In the genomic region with DNA sequence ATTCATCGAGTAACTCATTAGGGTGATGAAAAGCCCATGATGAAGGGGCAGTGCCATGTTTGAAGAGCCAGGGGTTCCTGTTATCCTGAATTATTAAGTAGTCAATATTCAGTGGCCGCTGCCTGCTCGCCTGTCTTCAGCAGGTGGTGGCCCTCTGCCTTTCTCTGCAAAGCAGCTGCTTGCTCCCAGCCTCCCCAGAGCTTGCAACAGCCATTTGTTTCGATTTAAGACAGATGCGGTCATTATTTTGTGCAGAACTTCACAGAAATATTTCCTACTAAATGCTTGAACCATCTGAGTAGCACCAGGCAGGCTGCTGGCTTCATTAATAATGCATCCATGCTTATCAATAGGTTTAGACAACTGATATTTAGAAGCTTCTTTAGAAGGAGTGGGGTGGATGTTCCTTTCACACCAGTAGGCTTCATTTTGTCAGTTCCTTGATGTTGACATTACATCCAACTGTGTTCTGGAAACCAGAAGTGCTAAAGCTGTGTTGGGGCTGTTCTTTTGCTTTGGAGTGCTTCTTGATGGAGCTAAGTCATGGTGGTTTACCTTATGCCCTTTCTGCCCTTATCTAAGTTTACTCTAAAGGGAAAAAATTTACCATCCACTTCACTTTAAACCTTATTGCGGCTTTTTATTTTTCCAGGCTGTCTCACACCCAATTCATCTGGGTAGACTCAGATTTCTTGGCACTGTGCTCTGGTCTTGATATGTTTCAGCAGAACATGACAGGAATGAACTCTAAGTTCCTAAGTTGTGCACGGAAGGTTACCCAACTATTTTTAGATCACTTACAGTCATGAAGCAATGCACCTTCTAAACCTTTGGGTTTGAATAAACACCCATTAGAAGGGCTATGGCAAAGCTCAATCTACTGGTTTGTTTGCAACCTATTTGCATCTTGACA, we compare ENCODE assay signal across 14 cellular contexts.
DNase-seq lines count a peak whose midpoint lies in the region; ATAC-seq, FAIRE-seq and TF ChIP-seq lines count a peak whose summit lies in the region.
"Had no signal": no experiment of that assay in that cellular context is flagged by ENCODE, and none has a peak within 500 bp of the region (broad histone marks: within the 10 kb centered on the region; RNA-seq: fewer than 3 reads in every experiment).

No MANE protein-coding gene starts in this region.

- H3K4me3 ChIP-seq in cardiac muscle cell = no peak overlapping the region
- H3K4me3 ChIP-seq in H1 (ENCODE audit: extremely low read depth in 1 of 4, insufficient read depth in 2 of 4, low read depth in 3 of 4, low read length in 4 of 4) = no peak overlapping the region
- H3K4me3 ChIP-seq in left lung = no peak overlapping the region
- no peak overlapping the region for H3K4me3 ChIP-seq in upper lobe of right lung

- no peak overlapping the region for H2AK5ac ChIP-seq in H1 (ENCODE audit: low read depth, low read length)

- H3K23ac ChIP-seq in H1 (ENCODE audit: insufficient read length) = no peak overlapping the region

- peak overlapping the region; percentile 52; the same call in 1 of the 2 replicates for H2AFZ ChIP-seq in H1 (ENCODE audit: low read length)

- no peak for TF ChIP-seq EP300 in H1 (IDR thresholded peaks at IDR 0.05; ENCODE audit: borderline replicate concordance in 1 of 2, low read depth in 2 of 2, low read length in 2 of 2)

- no peaks in the 10 kb centered on the region for H3K9me3 ChIP-seq in cardiac muscle cell (ENCODE audit: low read depth)
- peaks cover 0 to 6% of the 10 kb centered on the region in 2 experiments; a peak in 1 of 4 replicates for H3K9me3 ChIP-seq in H1 (ENCODE audit: insufficient read depth in 2 of 2, low read depth in 1 of 2, low read length in 1 of 2)
- no peaks in the 10 kb centered on the region for H3K9me3 ChIP-seq in left lung
- H3K9me3 ChIP-seq in upper lobe of right lung = no peaks in the 10 kb centered on the region

- POLR2A ChIA-PET in H1 (lab: Charles Lee; ENCODE audit: partially characterized antibody) = no interaction called here

- TF ChIP-seq CTCF in cardiac muscle cell (IDR thresholded peaks at IDR 0.05; ENCODE audit: low read depth, low read length) (no peak), H1 (IDR thresholded peaks at IDR 0.05; ENCODE audit: control extremely low read depth in 1 of 3, insufficient read depth in 1 of 3, low read depth in 1 of 3, low read length in 3 of 3) (no peak), left lung (IDR thresholded peaks at IDR 0.05) (no peak), upper lobe of right lung (IDR thresholded peaks at IDR 0.05) (no peak)

- no peak for TF ChIP-seq RAD21 in H1 (IDR thresholded peaks at IDR 0.05 in 1 of 2, conservative IDR thresholded peaks at IDR 0.05 in 1 of 2; ENCODE audit: low read depth in 2 of 2, low read length in 2 of 2)

- H2BK15ac ChIP-seq in H1 (ENCODE audit: low read length) = no peak overlapping the region

- H3K23me2 ChIP-seq in H1 (ENCODE audit: low read depth, low read length) = no peaks in the 10 kb centered on the region

- no peaks in the 10 kb centered on the region for H4K20me1 ChIP-seq in H1 (replicated peaks in 1 of 2; ENCODE audit: control insufficient read depth in 1 of 2, insufficient read depth in 2 of 2, low read length in 2 of 2)

- H3K79me1 ChIP-seq in H1 (ENCODE audit: low read depth, low read length) = no peaks in the 10 kb centered on the region

- no peak overlapping the region for H3K4me2 ChIP-seq in H1 (ENCODE audit: insufficient read depth in 1 of 2, low read depth in 2 of 2, low read length in 2 of 2)

- DNase-seq in cardiac muscle cell (ENCODE audit: low read depth in 1 of 2, low spot score in 1 of 2) (peak; percentile 29 to 77), cardiac septum (ENCODE audit: low spot score) (no peak), H1 (ENCODE audit: low read depth in 1 of 2, low spot score in 2 of 2) (no peak), left lung (no peak), upper lobe of right lung (no peak)
- no peak for DNase-seq in activated T-cell treated with anti-CD3 and anti-CD28 coated beads, Interleukin-2, amount 50 U/mL, for 48 hours
- DNase-seq: caudate nucleus; KG1; NCI-H1417 treated with DMSO at 0.1 percent for 48 hours; NCI-H446; stimulated activated naive CD8-positive, alpha-beta T cell treated with anti-CD3 and anti-CD28 coated beads, Interleukin-15, amount 100 ng/mL, for 72 hours; WERI-Rb-1 had no signal

- H3K9ac ChIP-seq in H1 (replicated peaks in 1 of 4; ENCODE audit: extremely low read depth in 1 of 4, low read depth in 3 of 4, low read length in 3 of 4) = no peak overlapping the region

- WGBS in H1 (ENCODE audit: extremely low coverage in 1 of 2, insufficient coverage in 1 of 2, insufficient read length in 1 of 2, insufficient replicate concordance in 2 of 2, low coverage in 1 of 2, low lambda C conversion rate in 2 of 2, missing lambda C conversion rate in 1 of 2), 2 experiments = 95% methylated on average over 7 of the region's 7 CpGs; no CpG with 5 or more reads in 1 of the 2 experiments

- H3K4ac ChIP-seq in H1 (replicated peaks; ENCODE audit: insufficient read length, low read depth, low read length) = no peak overlapping the region

- H4K5ac ChIP-seq in H1 (ENCODE audit: insufficient read length, low read depth, low read length) = no peak overlapping the region

- no peaks in the 10 kb centered on the region for H3K79me2 ChIP-seq in H1 (ENCODE audit: control insufficient read depth in 1 of 2, insufficient read depth in 2 of 2, low read length in 2 of 2)

- H2BK20ac ChIP-seq in H1 (ENCODE audit: low read length) = no peak overlapping the region

- H4K91ac ChIP-seq in H1 (replicated peaks; ENCODE audit: insufficient read length, low read length) = no peak overlapping the region

- CTCF ChIA-PET in H1 (lab: Charles Lee; ENCODE audit: partially characterized antibody) = interaction anchor here (0.7 to 1.9 kb wide), 3 partner anchors 14 to 540 kb away, joined by 3 to 6 read pairs (median 3); no protein-coding TSS in a partner anchor

- ATAC-seq in left lung (peak; percentile 95), upper lobe of right lung (peak; percentile 88), GM19395 (IDR thresholded peaks at IDR 0.05; ENCODE audit: unreplicated experiment) (no peak), HG03159 (IDR thresholded peaks at IDR 0.05; ENCODE audit: unreplicated experiment) (no peak)
- ATAC-seq: stimulated activated naive CD8-positive, alpha-beta T cell treated with anti-CD3 and anti-CD28 coated beads, Interleukin-15, amount 100 ng/mL, for 72 hours had no signal

- no peak overlapping the region for H4K8ac ChIP-seq in H1 (ENCODE audit: extremely low read depth, insufficient read depth, low read length)

- H3K27ac ChIP-seq in cardiac muscle cell (peak overlapping the region; percentile 59), H1 (ENCODE audit: low read depth, low read length) (no peak overlapping the region), left lung (peak overlapping the region in 1 of 2 donors; percentile 16), upper lobe of right lung (no peak overlapping the region)
- H3K27ac ChIP-seq: WERI-Rb-1 had no signal

- FAIRE-seq in H1 (lab: Jason Lieb, UNC) = no peak

- H2BK5ac ChIP-seq in H1 (ENCODE audit: low read depth, low read length) = no peak overlapping the region

- peaks cover 10% of the 10 kb centered on the region for H3K4me1 ChIP-seq in cardiac muscle cell (ENCODE audit: low read depth)
- no peaks in the 10 kb centered on the region for H3K4me1 ChIP-seq in H1 (replicated peaks in 1 of 4; ENCODE audit: control insufficient read depth in 3 of 4, insufficient read depth in 4 of 4, low read length in 3 of 4)
- H3K4me1 ChIP-seq in left lung = peaks cover 0 to 7% of the 10 kb centered on the region in 2 donors
- no peaks in the 10 kb centered on the region for H3K4me1 ChIP-seq in upper lobe of right lung

- no peak overlapping the region for H2BK12ac ChIP-seq in H1 (ENCODE audit: low read depth, low read length)

- H3K27me3 ChIP-seq in cardiac muscle cell (no peaks in the 10 kb centered on the region), H1 (replicated peaks in 1 of 4; ENCODE audit: control insufficient read depth in 3 of 4, extremely low read depth in 1 of 4, insufficient read depth in 3 of 4, low read length in 3 of 4) (no peaks in the 10 kb centered on the region), left lung (no peaks in the 10 kb centered on the region), upper lobe of right lung (no peaks in the 10 kb centered on the region)

- H3K18ac ChIP-seq in H1 (ENCODE audit: extremely low read depth, low read length) = no peak overlapping the region

- intact Hi-C loops in cardiac septum (cut with DNase I) = no loop called here
- intact Hi-C loops in left lung (cut with DNase I) = no loop called here
- intact Hi-C loops in upper lobe of right lung (cut with DNase I) = no loop called here

- H3K56ac ChIP-seq in H1 (replicated peaks; ENCODE audit: insufficient read length, low read depth, low read length) = no peak overlapping the region

- TF ChIP-seq POLR2A in H1 (IDR thresholded peaks at IDR 0.05; ENCODE audit: control extremely low read depth in 1 of 2, low read depth in 2 of 2, low read length in 2 of 2) = no peak

- H3K36me3 ChIP-seq in cardiac muscle cell (no peaks in the 10 kb centered on the region), H1 (ENCODE audit: control insufficient read depth in 2 of 4, insufficient read depth in 4 of 4, low read length in 3 of 4) (no peaks in the 10 kb centered on the region), left lung (no peaks in the 10 kb centered on the region), upper lobe of right lung (no peaks in the 10 kb centered on the region)
- H3K36me3 ChIP-seq: WERI-Rb-1 had no signal

- H2BK120ac ChIP-seq in H1 (replicated peaks; ENCODE audit: low read depth, low read length) = no peak overlapping the region

- H3K14ac ChIP-seq in H1 (ENCODE audit: insufficient read length) = no peak overlapping the region

TF ChIP-seq in H1, 55 proteins besides CTCF, POLR2A, EP300 and RAD21 (continues in another document):
- TF ChIP-seq BCL11A (IDR thresholded peaks at IDR 0.05; ENCODE audit: low read depth in 2 of 2, low read length in 2 of 2) (no peak), TCF12 (IDR thresholded peaks at IDR 0.05; ENCODE audit: low read depth, low read length) (no peak), RFX5 (IDR thresholded peaks at IDR 0.05; ENCODE audit: borderline replicate concordance, low read depth, low read length) (no peak), ATF2 (IDR thresholded peaks at IDR 0.05; ENCODE audit: low read length) (no peak), EZH2 (IDR thresholded peaks at IDR 0.05; ENCODE audit: low read depth, low read length, severe bottlenecking) (no peak), CBX5 (IDR thresholded peaks at IDR 0.05; ENCODE audit: low read depth, low read length) (no peak), BACH1 (IDR thresholded peaks at IDR 0.05; ENCODE audit: low read length) (no peak)

Comparison
In these comparisons a context has a peak if more than half of its experiments do, and no peak if none do; other contexts are left out.
1. DNase-seq: peak in cardiac muscle cell (2 of 2); none in cardiac septum (single experiment), H1 (0 of 2), left lung (0 of 2), upper lobe of right lung (single experiment) and activated T-cell treated with anti-CD3 and anti-CD28 coated beads, Interleukin-2, amount 50 U/mL, for 48 hours (0 of 2).
2. ATAC-seq: peak in left lung (single experiment) and upper lobe of right lung (single experiment); none in GM19395 (single experiment) and HG03159 (single experiment).